Comparison of ENCODE assay signal across 21 cellular contexts in genomic region chr5:130479045-130479804, GRCh38.
DNase-seq lines count a peak whose midpoint lies in the region; ATAC-seq and TF ChIP-seq lines count a peak whose summit lies in the region.
"Had no signal": no experiment of that assay in that cellular context is flagged by ENCODE, and none has a peak within 500 bp of the region (broad histone marks: within the 10 kb centered on the region; RNA-seq: fewer than 3 reads in every experiment).

No MANE protein-coding gene starts in this region.

- H3K4me3 ChIP-seq in WERI-Rb-1 (ENCODE audit: low read depth, low read length) = peak overlapping the region; percentile 28
- H3K4me3 ChIP-seq: dorsolateral prefrontal cortex, HAP-1, transverse colon had no signal

- H3K27me3 Mint-ChIP-seq in natural killer cell (ENCODE audit: low read depth in 2 of 2) = no peaks in the 10 kb centered on the region

- peak overlapping the region; percentile 50 for H3K27ac ChIP-seq in WERI-Rb-1
- H3K27ac ChIP-seq: dorsolateral prefrontal cortex, transverse colon had no signal

- H3K9me3 ChIP-seq in WERI-Rb-1 (ENCODE audit: severe bottlenecking) = no peaks in the 10 kb centered on the region
- H3K9me3 ChIP-seq: HAP-1 had no signal

- DNase-seq in NCI-H82 (lab: John Stamatoyannopoulos, UW) = peak; percentile 28
- no peak for DNase-seq in NCI-H82 treated with DMSO at 0.1 percent for 48 hours (lab: John Stamatoyannopoulos, UW; ENCODE audit: unreplicated experiment)
- peak; percentile 88 for DNase-seq in WERI-Rb-1
- DNase-seq in activated CD4-positive, alpha-beta T cell treated with anti-CD3 and anti-CD28 coated beads, Interleukin-2, amount 50 U/mL, for 4 hours = no peak
- DNase-seq in RPMI8226 = no peak
- no peak for DNase-seq in natural killer cell
- DNase-seq in DMS 273 (lab: John Stamatoyannopoulos, UW; ENCODE audit: unreplicated experiment) = no peak
- DNase-seq: activated CD4-positive, alpha-beta T cell treated with anti-CD3 and anti-CD28 coated beads, Interleukin-2, amount 50 U/mL, for 1 hour; activated naive CD4-positive, alpha-beta T cell treated with anti-CD3 and anti-CD28 coated beads, Interleukin-2, amount 50 U/mL, for 16 hours; CD8-positive, alpha-beta memory T cell; central memory CD4-positive, alpha-beta T cell; dorsolateral prefrontal cortex; left cardiac atrium; NCI-H1048; NCI-H2029; NCI-H345; nucleus accumbens; transverse colon had no signal

- no peak overlapping the region for H3K27ac Mint-ChIP-seq in natural killer cell
- H3K27ac Mint-ChIP-seq: T-helper 2 cell treated with Interferon-gamma antibody and Interleukin-4, amounts not matched to agents 5 μg/mL and 100 μg/mL, for 36 hours had no signal

- no peaks in the 10 kb centered on the region for H3K4me1 Mint-ChIP-seq in natural killer cell
- H3K4me1 Mint-ChIP-seq: CD8-positive, alpha-beta memory T cell had no signal

- H3K4me3 Mint-ChIP-seq in natural killer cell = no peak overlapping the region
- H3K4me3 Mint-ChIP-seq: CD8-positive, alpha-beta memory T cell; T-helper 2 cell treated with Interferon-gamma antibody and Interleukin-4, amounts not matched to agents 5 μg/mL and 100 μg/mL, for 36 hours had no signal

- ATAC-seq in esophagus mucosa (peak; percentile 60), natural killer cell (no peak)
- ATAC-seq: left cardiac atrium had no signal

- peak; percentile 38 for TF ChIP-seq CTCF in WERI-Rb-1 (IDR thresholded peaks at IDR 0.05; ENCODE audit: low read depth, low read length)
- TF ChIP-seq CTCF in natural killer cell (IDR thresholded peaks at IDR 0.05) = no peak

- H3K36me3 ChIP-seq in WERI-Rb-1 = no peaks in the 10 kb centered on the region
- H3K36me3 ChIP-seq: HAP-1, transverse colon had no signal

- H3K27me3 ChIP-seq in WERI-Rb-1 (ENCODE audit: insufficient read depth, low read depth, severe bottlenecking) = no peaks in the 10 kb centered on the region
- H3K27me3 ChIP-seq: dorsolateral prefrontal cortex, transverse colon had no signal

- peaks cover 8 to 12% of the 10 kb centered on the region in 2 donors for H3K9me3 Mint-ChIP-seq in natural killer cell

- no peaks in the 10 kb centered on the region for H3K36me3 Mint-ChIP-seq in natural killer cell

- intact Hi-C loops in natural killer cell (cut with micrococcal nuclease) = no loop called here

Comparison
In these comparisons a context has a peak if more than half of its experiments do, and no peak if none do; other contexts are left out.
1. DNase-seq: peak in NCI-H82 (single experiment) and WERI-Rb-1 (single experiment); none in NCI-H82 treated with DMSO at 0.1 percent for 48 hours (single experiment), activated CD4-positive, alpha-beta T cell treated with anti-CD3 and anti-CD28 coated beads, Interleukin-2, amount 50 U/mL, for 4 hours (0 of 2), RPMI8226 (single experiment), natural killer cell (single experiment) and DMS 273 (single experiment).